Comparison of ENCODE assay signal across 8 cellular contexts in the genomic region with DNA sequence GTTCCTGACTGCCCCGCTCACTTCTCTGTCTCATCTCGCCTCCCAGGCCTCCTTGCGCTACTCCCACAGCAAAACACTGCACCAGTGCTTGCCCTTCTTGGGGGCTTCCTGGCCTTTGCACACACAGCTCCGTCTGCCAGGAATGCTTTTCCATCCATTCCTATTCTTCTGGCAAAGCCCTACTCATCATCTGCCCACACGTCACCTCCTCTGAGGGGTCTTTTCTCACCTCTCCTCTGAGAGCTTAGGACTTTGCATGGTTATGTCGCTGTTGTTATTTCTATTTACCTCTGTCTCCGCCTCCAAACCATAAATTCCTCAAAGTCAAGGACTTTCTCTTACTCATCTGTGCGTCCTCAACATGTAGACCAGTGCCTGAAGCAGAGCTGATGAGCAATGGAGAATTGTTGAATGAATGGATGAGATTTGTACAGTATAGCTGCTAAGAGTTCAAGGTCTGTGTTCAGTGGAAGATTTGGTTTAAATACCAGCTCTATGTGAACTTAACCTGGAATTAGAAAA. TPM values are rescaled to one million over a fixed set of nuclear protein-coding genes. Genes with fewer than 3 reads are reported as not detected.
DNase-seq lines count a peak whose midpoint lies in the region; ATAC-seq and TF ChIP-seq lines count a peak whose summit lies in the region.

No MANE protein-coding gene starts in this region.

- TF ChIP-seq CTCF in RWPE1 (conservative IDR thresholded peaks at IDR 0.05; ENCODE audit: low read depth) (no peak), esophagus muscularis mucosa (IDR thresholded peaks at IDR 0.05) (no peak)

- WGBS in esophagus muscularis mucosa, result 35% methylated on average over 8 of the region's 8 CpGs
- no CpG with 5 or more reads among the region's 8 CpGs for WGBS in trophoblast cell (ENCODE audit: extremely low coverage, insufficient coverage, insufficient read length)

- DNase-seq in RWPE1 (ENCODE audit: low spot score) (no peak), esophagus muscularis mucosa (ENCODE audit: extremely low spot score) (no peak), trophoblast cell (no peak), amniotic stem cell (lab: John Stamatoyannopoulos, UW) (no peak), posterior cingulate gyrus (no peak), NCI-H446 (lab: John Stamatoyannopoulos, UW) (no peak)

- no peak overlapping the region for H3K23ac ChIP-seq in trophoblast cell (ENCODE audit: low read length)

- no peaks in the 10 kb centered on the region for H3K27me3 ChIP-seq in BLaER1 treated with 17β-estradiol and CSF1 and Interleukin-3, amounts not matched to agents 10 nM and 100 nM
- H3K27me3 ChIP-seq in esophagus muscularis mucosa (no peaks in the 10 kb centered on the region), trophoblast cell (ENCODE audit: insufficient read depth, low read length) (no peaks in the 10 kb centered on the region)

- H2AK5ac ChIP-seq in trophoblast cell (ENCODE audit: low read length), result no peak overlapping the region

- no peak overlapping the region for H3K4ac ChIP-seq in trophoblast cell (ENCODE audit: low read depth, low read length)

- peak overlapping the region; percentile 37 to 99 (median 93); a peak in 21 of 22 replicates for H3K27ac ChIP-seq in BLaER1 treated with 17β-estradiol and CSF1 and Interleukin-3, amounts not matched to agents 10 nM and 100 nM
- peak overlapping the region; percentile 79 for H3K27ac ChIP-seq in RWPE1
- peak overlapping the region; percentile 93 to 98 (median 95) for H3K27ac ChIP-seq in esophagus muscularis mucosa (replicated peaks in 1 of 4)
- no peak overlapping the region for H3K27ac ChIP-seq in trophoblast cell (ENCODE audit: low read depth, low read length)

- H3K4me2 ChIP-seq in BLaER1 treated with 17β-estradiol and CSF1 and Interleukin-3, amounts not matched to agents 10 nM and 100 nM, result peak overlapping the region; percentile 89 to 98 (median 94)
- H3K4me2 ChIP-seq in trophoblast cell (ENCODE audit: low read length), result peak overlapping the region; percentile 35

- POLR2A ChIA-PET in RWPE1 (lab: Yijun Ruan, JAX; ENCODE audit: low non-redundant PET), result no interaction called here

- no peak overlapping the region for H2AFZ ChIP-seq in trophoblast cell (ENCODE audit: insufficient read depth, low read length, poor library complexity)

- H3K79me2 ChIP-seq in trophoblast cell (ENCODE audit: control insufficient read depth, insufficient read depth, low read length, poor library complexity), result no peaks in the 10 kb centered on the region

- no peak overlapping the region for H2BK12ac ChIP-seq in trophoblast cell (ENCODE audit: low read length)

- no peaks in the 10 kb centered on the region for H3K9me3 ChIP-seq in BLaER1 treated with 17β-estradiol and CSF1 and Interleukin-3, amounts not matched to agents 10 nM and 100 nM (replicated peaks in 1 of 11)
- H3K9me3 ChIP-seq in esophagus muscularis mucosa (no peaks in the 10 kb centered on the region), trophoblast cell (ENCODE audit: insufficient read depth, low read depth, low read length) (no peaks in the 10 kb centered on the region)

- H3K36me3 ChIP-seq in BLaER1 treated with 17β-estradiol and CSF1 and Interleukin-3, amounts not matched to agents 10 nM and 100 nM, result no peaks in the 10 kb centered on the region
- H3K36me3 ChIP-seq in esophagus muscularis mucosa (no peaks in the 10 kb centered on the region), trophoblast cell (ENCODE audit: control insufficient read depth in 1 of 2, insufficient read depth in 2 of 2, low read length in 2 of 2) (no peaks in the 10 kb centered on the region)

- H3K9ac ChIP-seq in BLaER1 treated with 17β-estradiol and CSF1 and Interleukin-3, amounts not matched to agents 10 nM and 100 nM, result peak overlapping the region; percentile 46 to 87 (median 83); a peak in 21 of 22 replicates
- H3K9ac ChIP-seq in trophoblast cell (ENCODE audit: low read length), result no peak overlapping the region

- no peak for TF ChIP-seq EP300 in esophagus muscularis mucosa (IDR thresholded peaks at IDR 0.05)

- H4K12ac ChIP-seq in trophoblast cell (ENCODE audit: low read depth, low read length), result no peak overlapping the region

- no peak for TF ChIP-seq POLR2A in esophagus muscularis mucosa (IDR thresholded peaks at IDR 0.05; ENCODE audit: low read depth)

- CTCF ChIA-PET in RWPE1 (lab: Yijun Ruan, JAX), result interaction anchor here (1.0 to 4.9 kb wide), 3 partner anchors 11 to 61 kb away, joined by 3 to 42 read pairs (median 3); no protein-coding TSS in a partner anchor

- no peak for ATAC-seq in GM18909 (IDR thresholded peaks at IDR 0.05; ENCODE audit: poor library complexity, unreplicated experiment)

- H4K20me1 ChIP-seq in BLaER1 treated with 17β-estradiol and CSF1 and Interleukin-3, amounts not matched to agents 10 nM and 100 nM, result no peaks in the 10 kb centered on the region

- peaks cover 4% of the 10 kb centered on the region for H3K79me1 ChIP-seq in trophoblast cell (ENCODE audit: low read length)

- no peak overlapping the region for H2BK120ac ChIP-seq in trophoblast cell (ENCODE audit: insufficient read depth, low read length, poor library complexity)

- H3K4me1 ChIP-seq in BLaER1 treated with 17β-estradiol and CSF1 and Interleukin-3, amounts not matched to agents 10 nM and 100 nM, result peaks cover 98 to 100% (median 100%) of the 10 kb centered on the region in 10 experiments
- H3K4me1 ChIP-seq in esophagus muscularis mucosa (peaks cover 87 to 92% (median 89%) of the 10 kb centered on the region in 4 donors), trophoblast cell (ENCODE audit: control insufficient read depth in 1 of 2, insufficient read depth in 2 of 2, low read length in 2 of 2) (peaks cover 13 to 15% of the 10 kb centered on the region in 2 experiments)

- intact Hi-C loops in esophagus muscularis mucosa (cut with DNase I) (no loop called here), posterior cingulate gyrus (cut with DNase I) (no loop called here)

- no peak overlapping the region for H2BK5ac ChIP-seq in trophoblast cell (ENCODE audit: low read depth, low read length, poor library complexity)

- H3K18ac ChIP-seq in trophoblast cell (ENCODE audit: low read length), result no peak overlapping the region

- peak overlapping the region in 8 of 10 experiments; percentile 8 to 60 (median 50); a peak in 16 of 20 replicates for H3K4me3 ChIP-seq in BLaER1 treated with 17β-estradiol and CSF1 and Interleukin-3, amounts not matched to agents 10 nM and 100 nM
- H3K4me3 ChIP-seq in esophagus muscularis mucosa (peak overlapping the region; percentile 4 to 47 (median 25)), trophoblast cell (ENCODE audit: low read depth, low read length) (no peak overlapping the region)

- no peak overlapping the region for H4K91ac ChIP-seq in trophoblast cell (ENCODE audit: low read depth, low read length)

- no peak overlapping the region for H4K8ac ChIP-seq in trophoblast cell (ENCODE audit: low read depth, low read length)

- H3K14ac ChIP-seq in trophoblast cell (ENCODE audit: low read length), result no peak overlapping the region

RNA-seq across cellular contexts. Expression of a gene that starts 26.4 kb away (rescaled TPM):
- 100 to 1,000 TPM in 3 of 4 donors, 10 to 100 TPM in 1; 67.7 to 656 (median 159) TPM for total RNA-seq in esophagus muscularis mucosa
- polyA plus RNA-seq in trophoblast cell (2013), result 28.9 and 30.4 TPM in 2 replicates

RNA-seq across cellular contexts. Expression of a gene that starts 49.5 kb away (rescaled TPM):
- under 1 TPM in 3 of 4 donors, not detected in 1; 0.11 to 0.26 (median 0.17) TPM for total RNA-seq in esophagus muscularis mucosa
- not detected in 2 replicates for polyA plus RNA-seq in trophoblast cell (2013)
